ENCODE assay signal across 17 cellular contexts in the genomic region with DNA sequence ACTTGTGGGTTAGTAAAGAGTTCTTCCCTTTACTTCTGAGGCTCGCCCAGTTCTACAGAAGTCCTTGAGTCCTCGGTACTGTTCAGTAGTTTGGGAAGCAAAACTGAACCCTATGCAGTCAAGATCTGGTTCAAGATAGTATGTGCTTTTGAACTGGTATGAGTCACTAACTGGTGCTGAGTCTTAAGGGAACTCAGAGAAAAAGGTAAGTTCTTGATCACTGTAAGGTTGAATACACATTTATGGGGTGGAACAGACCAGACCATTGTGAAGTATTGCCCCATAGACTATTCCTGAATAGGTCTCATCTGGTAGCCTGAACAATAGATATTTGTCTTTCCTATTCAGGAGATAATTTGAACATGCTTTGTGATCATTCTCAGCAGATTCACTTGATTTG.
DNase-seq lines count a peak whose midpoint lies in the region; ATAC-seq, FAIRE-seq and TF ChIP-seq lines count a peak whose summit lies in the region.
"Had no signal": no experiment of that assay in that cellular context is flagged by ENCODE, and none has a peak within 500 bp of the region (broad histone marks: within the 10 kb centered on the region; RNA-seq: fewer than 3 reads in every experiment).

No MANE protein-coding gene starts in this region.

- no peak for DNase-seq in GM12891 (ENCODE audit: insufficient read length, low spot score)
- peak; percentile 96 for DNase-seq in SK-MEL-5 (ENCODE audit: low read depth, low spot score)
- peak; percentile 66 for DNase-seq in renal cortical epithelial cell (ENCODE audit: low read depth)
- DNase-seq in RKO (ENCODE audit: low spot score): no peak
- DNase-seq in D341Med (ENCODE audit: low spot score): no peak
- no peak for DNase-seq in DMS153 treated with DMSO at 0.1 percent for 48 hours (lab: John Stamatoyannopoulos, UW; ENCODE audit: unreplicated experiment)
- DNase-seq: AML-193; Caco-2; CD4-positive, alpha-beta T cell; DMS153; DMS79 treated with DMSO at 0.1 percent for 48 hours; GF-D8; GOT3; H7 had no signal

- ATAC-seq in esophagus mucosa: peak; percentile 87
- ATAC-seq: A549, HCT116 had no signal

- peak; percentile 31 for FAIRE-seq in GM12891 (lab: Jason Lieb, UNC)
- FAIRE-seq: A549 had no signal

- no peak for TF ChIP-seq POLR2A in GM12891 (IDR thresholded peaks at IDR 0.05; ENCODE audit: low read depth, low read length)

- in situ Hi-C loops in SK-MEL-5 (cut with HindIII; ENCODE audit: low pct_unique_long_range_greater_than_20kb, low sequenced_read_pairs): no loop called here

TF ChIP-seq in GM12891, 5 proteins besides CTCF, POLR2A, EP300 and RAD21:
- TF ChIP-seq TAF1 (IDR thresholded peaks at IDR 0.05; ENCODE audit: low read depth, low read length) (no peak), PAX5 (IDR thresholded peaks at IDR 0.05; ENCODE audit: insufficient read depth, low read length, severe bottlenecking) (no peak), POLR2AphosphoS5 (IDR thresholded peaks at IDR 0.05; ENCODE audit: low read depth, low read length) (no peak), SPI1 (IDR thresholded peaks at IDR 0.05; ENCODE audit: low read depth, low read length) (no peak), POU2F2 (IDR thresholded peaks at IDR 0.05; ENCODE audit: low read depth, low read length) (no peak)

Comparison
In these comparisons a context has a peak if more than half of its experiments do, and no peak if none do; other contexts are left out.
1. DNase-seq: peak in SK-MEL-5 (single experiment) and renal cortical epithelial cell (single experiment); none in GM12891 (single experiment), RKO (single experiment), D341Med (single experiment) and DMS153 treated with DMSO at 0.1 percent for 48 hours (single experiment).